In the genomic region with DNA sequence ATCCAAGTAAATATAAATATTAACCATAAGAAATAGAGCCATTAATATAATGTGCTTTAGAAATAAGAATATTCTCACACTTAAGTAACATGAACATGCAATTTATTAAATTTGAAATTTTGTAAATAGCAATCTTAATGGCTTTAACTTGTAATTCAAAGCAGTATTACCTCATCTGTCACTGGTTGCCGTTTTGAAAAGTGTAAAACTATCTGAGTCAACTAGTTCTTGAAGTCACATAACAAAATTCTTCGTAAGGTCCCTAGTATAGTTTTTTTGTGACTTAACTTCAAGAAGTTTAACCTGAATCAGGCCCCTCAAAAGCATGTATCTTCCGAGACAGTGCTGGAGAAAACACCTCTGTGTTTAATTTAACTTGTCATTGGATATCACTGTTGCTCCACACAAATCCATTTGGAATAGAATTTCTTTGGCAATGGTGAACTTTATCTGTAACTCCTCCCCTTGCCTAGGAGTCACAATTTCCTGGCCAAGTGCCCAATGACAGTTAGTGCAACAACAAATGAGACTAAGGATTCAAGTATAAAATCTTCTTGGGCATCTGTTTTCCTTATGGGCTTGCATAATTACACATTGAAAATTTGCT, we compare ENCODE assay signal across 9 cellular contexts. TPM values are rescaled to one million over a fixed set of nuclear protein-coding genes. Genes with fewer than 3 reads are reported as not detected.
A peak's percentile ranks its signal among the peaks of the same experiment; 100 is the strongest.
DNase-seq lines count a peak whose midpoint lies in the region; ATAC-seq, FAIRE-seq and TF ChIP-seq lines count a peak whose summit lies in the region.
"Had no signal": no experiment of that assay in that cellular context is flagged by ENCODE, and none has a peak within 500 bp of the region (broad histone marks: within the 10 kb centered on the region; RNA-seq: fewer than 3 reads in every experiment).

No MANE protein-coding gene starts in this region.

- no peak overlapping the region for H3K27ac Mint-ChIP-seq in type B pancreatic cell

- H3K36me3 Mint-ChIP-seq in type B pancreatic cell = peaks cover 11% of the 10 kb centered on the region

- peaks cover 32% of the 10 kb centered on the region for H3K4me1 Mint-ChIP-seq in type B pancreatic cell (ENCODE audit: unreplicated experiment)

- intact Hi-C loops in right lobe of liver (cut with DNase I) = no loop called here

- TF ChIP-seq POLR2A in right lobe of liver (IDR thresholded peaks at IDR 0.05) = peak; percentile 15

- H3K9me3 ChIP-seq in right lobe of liver = no peaks in the 10 kb centered on the region

- H3K9me3 Mint-ChIP-seq in type B pancreatic cell = no peaks in the 10 kb centered on the region

- H3K4me3 ChIP-seq in bronchial epithelial cell (ENCODE audit: low read depth, low read length) (no peak overlapping the region), right lobe of liver (no peak overlapping the region)

- no peak overlapping the region for H3K4me3 Mint-ChIP-seq in type B pancreatic cell

- DNase-seq in A172 (ENCODE audit: low spot score) (peak; percentile 48), HT-29 (ENCODE audit: low spot score) (peak; percentile 45), bronchial epithelial cell (ENCODE audit: low read depth) (peak; percentile 78), right lobe of liver (peak; percentile 75 to 92 (median 78)), G401 (ENCODE audit: low spot score) (no peak), DMS79 treated with DMSO at 0.1 percent for 48 hours (lab: John Stamatoyannopoulos, UW) (no peak), type B pancreatic cell (ENCODE audit: extremely low spot score, unreplicated experiment) (no peak)

- H3K4me1 ChIP-seq in right lobe of liver = peaks cover 0 to 23% (median 7%) of the 10 kb centered on the region in 4 donors
- H3K4me1 ChIP-seq: foreskin keratinocyte had no signal

- H3K27ac ChIP-seq in right lobe of liver = peak overlapping the region; percentile 36 to 78 (median 70)
- H3K27ac ChIP-seq: foreskin keratinocyte had no signal

- in situ Hi-C loops in G401 (cut with HindIII; ENCODE audit: low sequenced_read_pairs) = no loop called here

- H3K27me3 ChIP-seq in bronchial epithelial cell (ENCODE audit: control insufficient read depth, insufficient read depth, low read length) (no peaks in the 10 kb centered on the region), right lobe of liver (no peaks in the 10 kb centered on the region)
- H3K27me3 ChIP-seq: foreskin keratinocyte had no signal

- ATAC-seq in right lobe of liver = peak; percentile 84 to 89 (median 88)
- no peak for ATAC-seq in HG03045 (IDR thresholded peaks at IDR 0.05; ENCODE audit: unreplicated experiment)
- ATAC-seq: foreskin keratinocyte had no signal

- TF ChIP-seq CTCF in bronchial epithelial cell (IDR thresholded peaks at IDR 0.05; ENCODE audit: insufficient read depth, low read length, severe bottlenecking) = no peak
- no peak for TF ChIP-seq CTCF in right lobe of liver (IDR thresholded peaks at IDR 0.05)
- no peak for TF ChIP-seq CTCF in type B pancreatic cell (conservative IDR thresholded peaks at IDR 0.05)

- WGBS in right lobe of liver (ENCODE audit: insufficient coverage, low coverage, low lambda C conversion rate, missing lambda C conversion rate) = 28% methylated on average over 3 of the region's 3 CpGs

- no peak for FAIRE-seq in bronchial epithelial cell (lab: Jason Lieb, UNC)

- H3K36me3 ChIP-seq in bronchial epithelial cell (ENCODE audit: control insufficient read depth, insufficient read depth, low read length) = no peaks in the 10 kb centered on the region
- H3K36me3 ChIP-seq in right lobe of liver = no peaks in the 10 kb centered on the region

- no peaks in the 10 kb centered on the region for H3K27me3 Mint-ChIP-seq in type B pancreatic cell

RNA-seq across cellular contexts. Expression of a gene that starts 47.1 kb away (rescaled TPM):
- 96.1 and 135 TPM in 2 replicates for total RNA-seq in A172 (2014; rRNA removed; shearing (Covaris generic))
- 35.2 and 39.4 TPM in 2 replicates for total RNA-seq in HT-29 (2014; rRNA removed; shearing (Covaris generic))
- total RNA-seq in bronchial epithelial cell = 105 and 127 TPM in 2 replicates
- 10 to 100 TPM; 17.3 to 39.2 (median 32.4) TPM for total RNA-seq in right lobe of liver
- 71.2 and 121 TPM in 2 replicates for total RNA-seq in G401 (2014; rRNA removed; shearing (Covaris generic))
- 96.5 and 122 TPM in 2 replicates for total RNA-seq in type B pancreatic cell (ENCODE audit: low replicate concordance)

Comparison
In these comparisons a context has a peak if more than half of its experiments do, and no peak if none do; other contexts are left out.
1. DNase-seq: peak in A172 (single experiment), HT-29 (single experiment), bronchial epithelial cell (single experiment) and right lobe of liver (3 of 3); none in G401 (single experiment), DMS79 treated with DMSO at 0.1 percent for 48 hours (single experiment) and type B pancreatic cell (single experiment).